Comparison of ENCODE assay signal across 25 cellular contexts in the genomic region with DNA sequence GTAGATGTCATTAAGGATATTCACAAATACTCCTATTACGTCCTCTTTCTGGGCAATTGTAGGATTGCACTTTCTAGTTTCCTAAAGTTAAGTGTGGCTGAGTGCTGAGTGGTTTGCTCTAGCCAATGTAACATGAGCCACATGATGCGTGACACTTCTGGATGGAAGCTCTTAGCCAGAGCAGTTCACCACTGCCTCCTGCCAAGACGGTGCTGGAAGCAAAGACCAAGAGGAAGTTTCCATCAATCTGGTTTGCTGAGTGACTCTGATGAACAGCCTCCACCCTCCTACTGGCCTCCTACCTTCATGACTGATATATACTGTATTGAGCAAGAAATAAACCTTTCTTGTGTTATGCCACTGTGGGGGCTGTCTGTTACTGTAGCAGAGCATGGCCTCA.
DNase-seq lines count a peak whose midpoint lies in the region; ATAC-seq and TF ChIP-seq lines count a peak whose summit lies in the region.
"Had no signal": no experiment of that assay in that cellular context is flagged by ENCODE, and none has a peak within 500 bp of the region (broad histone marks: within the 10 kb centered on the region; RNA-seq: fewer than 3 reads in every experiment).

No MANE protein-coding gene starts in this region.

- WGBS in right cardiac atrium = 56% methylated on average over 3 of the region's 3 CpGs
- 81% methylated on average over 3 of the region's 3 CpGs for WGBS in SK-N-SH (ENCODE audit: low lambda C conversion rate)
- WGBS in testis, 2 donors = 81 to 89% methylated on average over 3 of the region's 3 CpGs

- TF ChIP-seq RAD21 in SK-N-SH (IDR thresholded peaks at IDR 0.05; ENCODE audit: low read length) = no peak

- H3K9me3 ChIP-seq in right cardiac atrium (ENCODE audit: control insufficient read depth, low read length) = no peaks in the 10 kb centered on the region
- H3K9me3 ChIP-seq in right atrium auricular region = no peaks in the 10 kb centered on the region
- no peaks in the 10 kb centered on the region for H3K9me3 ChIP-seq in SK-N-SH
- no peaks in the 10 kb centered on the region for H3K9me3 ChIP-seq in A673 (ENCODE audit: low read depth, low read length, poor library complexity, severe bottlenecking)
- no peaks in the 10 kb centered on the region for H3K9me3 ChIP-seq in testis
- H3K9me3 ChIP-seq: thoracic aorta had no signal

- CTCF ChIA-PET in SK-N-SH (lab: Yijun Ruan, JAX) (interaction anchor here (0.9 kb wide), 1 partner anchor 68 kb away, joined by 3 read pairs; no protein-coding TSS in a partner anchor), A673 (lab: Charles Lee) (no interaction called here)

- TF ChIP-seq EP300 in SK-N-SH (IDR thresholded peaks at IDR 0.05; ENCODE audit: borderline replicate concordance in 1 of 2, low read depth in 1 of 2, low read length in 1 of 2) = no peak

- peaks cover 3% of the 10 kb centered on the region for H3K27me3 ChIP-seq in right cardiac atrium (ENCODE audit: control insufficient read depth, insufficient read depth)
- H3K27me3 ChIP-seq in right atrium auricular region = no peaks in the 10 kb centered on the region
- H3K27me3 ChIP-seq in SK-N-SH (ENCODE audit: insufficient read depth) = no peaks in the 10 kb centered on the region
- H3K27me3 ChIP-seq in A673 (replicated peaks; ENCODE audit: insufficient read depth, low read depth, low read length, poor library complexity) = peaks cover 49% of the 10 kb centered on the region
- H3K27me3 ChIP-seq in testis = no peaks in the 10 kb centered on the region
- H3K27me3 ChIP-seq: dorsolateral prefrontal cortex had no signal

- no peak overlapping the region for H3K9ac ChIP-seq in SK-N-SH

- H3K4me3 ChIP-seq in right cardiac atrium (ENCODE audit: low read length) (no peak overlapping the region), right atrium auricular region (no peak overlapping the region), SK-N-SH (ENCODE audit: low read depth in 2 of 2, low read length in 1 of 2) (no peak overlapping the region), foreskin fibroblast (ENCODE audit: low read depth in 1 of 2, low read length in 2 of 2) (no peak overlapping the region), A673 (ENCODE audit: low read depth, low read length, poor library complexity, severe bottlenecking) (no peak overlapping the region), testis (no peak overlapping the region)
- H3K4me3 ChIP-seq: dorsolateral prefrontal cortex, GM23338, thoracic aorta had no signal

- DNase-seq in right cardiac atrium (peak in 2 of 3 donors; percentile 12 to 45), right atrium auricular region (ENCODE audit: low spot score) (no peak), SK-N-SH (no peak), foreskin fibroblast (peak; percentile 46 to 65), A673 (ENCODE audit: low spot score) (no peak), testis (no peak), SW 1271 (lab: John Stamatoyannopoulos, UW) (no peak)
- DNase-seq: ACHN; activated CD4-positive, CD25-positive, alpha-beta regulatory T cell; activated CD8-positive, alpha-beta T cell treated with anti-CD3 and anti-CD28 coated beads for 36 hours; activated T-cell treated with anti-CD3 and anti-CD28 coated beads, Interleukin-2, amount 50 U/mL, for 24 hours; CD8-positive, alpha-beta T cell; dorsolateral prefrontal cortex; EL; erythroblast; mesendoderm; NCI-H1694 treated with DMSO at 0.1 percent for 48 hours; NCI-H69; stimulated activated CD4-positive, alpha-beta T cell treated with anti-CD3 and anti-CD28 coated beads, Interleukin-12 subunit alpha, Interleukin-12 subunit beta, amount 100 ng/mL, for 4 hours; T-helper 9 cell had no signal

- no TSS peak for BruUV-seq in A673 (replicated peaks; lab: Mats Ljungman, UMichigan)

- H4K20me1 ChIP-seq in SK-N-SH (ENCODE audit: insufficient read depth) = no peaks in the 10 kb centered on the region

- no peak overlapping the region for H2AFZ ChIP-seq in SK-N-SH (ENCODE audit: low read depth)
- H2AFZ ChIP-seq: GM23338 had no signal

- TF ChIP-seq POLR2A in testis (IDR thresholded peaks at IDR 0.05) = no peak

- no peaks in the 10 kb centered on the region for H3K9me2 ChIP-seq in SK-N-SH

- H3K4me2 ChIP-seq in SK-N-SH = no peak overlapping the region
- H3K4me2 ChIP-seq: GM23338 had no signal

- H3K27ac ChIP-seq in right cardiac atrium (ENCODE audit: low read length) = no peak overlapping the region
- no peak overlapping the region for H3K27ac ChIP-seq in right atrium auricular region
- peak overlapping the region in 1 of 2 experiments; percentile 83; a peak in 1 of 4 replicates for H3K27ac ChIP-seq in SK-N-SH (ENCODE audit: low read depth in 2 of 2, low read length in 1 of 2)
- H3K27ac ChIP-seq in A673 (ENCODE audit: low read depth, low read length, poor library complexity, severe bottlenecking) = no peak overlapping the region
- H3K27ac ChIP-seq in testis = no peak overlapping the region
- H3K27ac ChIP-seq: thoracic aorta had no signal

- H3K4me1 ChIP-seq in right cardiac atrium (ENCODE audit: control insufficient read depth, insufficient read depth, low read length) = no peaks in the 10 kb centered on the region
- H3K4me1 ChIP-seq in right atrium auricular region = no peaks in the 10 kb centered on the region
- H3K4me1 ChIP-seq in SK-N-SH (ENCODE audit: control insufficient read depth in 1 of 2, insufficient read depth in 2 of 2, low read depth in 1 of 2, low read length in 1 of 2) = peaks cover 0 to 12% of the 10 kb centered on the region in 2 experiments; a peak in 2 of 4 replicates
- no peaks in the 10 kb centered on the region for H3K4me1 ChIP-seq in A673 (ENCODE audit: insufficient read depth, low read length, poor library complexity, severe bottlenecking)
- H3K4me1 ChIP-seq in testis = no peaks in the 10 kb centered on the region

- peaks cover 24% of the 10 kb centered on the region for H3F3A ChIP-seq in SK-N-SH (replicated peaks; ENCODE audit: insufficient read depth)

- POLR2A ChIA-PET in SK-N-SH (lab: Yijun Ruan, JAX) (no interaction called here), A673 (lab: Charles Lee; ENCODE audit: low non-redundant PET) (no interaction called here)

- intact Hi-C loops in right cardiac atrium (cut with DNase I) = no loop called here
- intact Hi-C loops in A673 (cut with micrococcal nuclease; ENCODE audit: unreplicated experiment) = no loop called here
- intact Hi-C loops in testis (cut with DNase I; ENCODE audit: low total_unique reads) = no loop called here

- peaks cover 6% of the 10 kb centered on the region; the same call in 1 of the 2 replicates for H3K79me2 ChIP-seq in SK-N-SH (ENCODE audit: insufficient read depth)

- H3K36me3 ChIP-seq in right atrium auricular region (no peaks in the 10 kb centered on the region), SK-N-SH (replicated peaks in 1 of 2; ENCODE audit: control insufficient read depth in 1 of 2, insufficient read depth in 2 of 2, low read length in 1 of 2) (no peaks in the 10 kb centered on the region), A673 (ENCODE audit: insufficient read depth, low read length, poor library complexity, severe bottlenecking) (no peaks in the 10 kb centered on the region), testis (ENCODE audit: low read depth, missing control alignments) (no peaks in the 10 kb centered on the region)
- H3K36me3 ChIP-seq: thoracic aorta had no signal

- ATAC-seq in right cardiac atrium = no peak
- no peak for ATAC-seq in HG03175 (IDR thresholded peaks at IDR 0.05; ENCODE audit: unreplicated experiment)
- ATAC-seq: activated CD8-positive, alpha-beta T cell treated with anti-CD3 and anti-CD28 coated beads for 36 hours; CD8-positive, alpha-beta T cell; GM23338; HepG2; natural killer cell treated with Interleukin-12 subunit alpha and Interleukin-12 subunit beta and Interleukin-15 and Interleukin-18, amount 100 ng/mL, for 72 hours had no signal

- TF ChIP-seq CTCF in right atrium auricular region (IDR thresholded peaks at IDR 0.05) (no peak), SK-N-SH (IDR thresholded peaks at IDR 0.05) (no peak), foreskin fibroblast (IDR thresholded peaks at IDR 0.05; ENCODE audit: low read depth, low read length) (no peak), A673 (conservative IDR thresholded peaks at IDR 0.05; ENCODE audit: low read depth, low read length) (no peak), testis (IDR thresholded peaks at IDR 0.05) (no peak)

TF ChIP-seq in SK-N-SH, 30 proteins besides CTCF, POLR2A, EP300 and RAD21 (continues in another document):
- TF ChIP-seq FOXM1 (IDR thresholded peaks at IDR 0.05; ENCODE audit: low read depth) = no peak
- TF ChIP-seq, protein P1, sequence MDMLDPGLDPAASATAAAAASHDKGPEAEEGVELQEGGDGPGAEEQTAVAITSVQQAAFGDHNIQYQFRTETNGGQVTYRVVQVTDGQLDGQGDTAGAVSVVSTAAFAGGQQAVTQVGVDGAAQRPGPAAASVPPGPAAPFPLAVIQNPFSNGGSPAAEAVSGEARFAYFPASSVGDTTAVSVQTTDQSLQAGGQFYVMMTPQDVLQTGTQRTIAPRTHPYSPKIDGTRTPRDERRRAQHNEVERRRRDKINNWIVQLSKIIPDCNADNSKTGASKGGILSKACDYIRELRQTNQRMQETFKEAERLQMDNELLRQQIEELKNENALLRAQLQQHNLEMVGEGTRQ (IDR thresholded peaks at IDR 0.05; ENCODE audit: borderline replicate concordance, low read depth, low read length) = no peak
- TF ChIP-seq RXRA (IDR thresholded peaks at IDR 0.05; ENCODE audit: borderline replicate concordance, low read depth) = no peak
- TF ChIP-seq, protein P2, sequence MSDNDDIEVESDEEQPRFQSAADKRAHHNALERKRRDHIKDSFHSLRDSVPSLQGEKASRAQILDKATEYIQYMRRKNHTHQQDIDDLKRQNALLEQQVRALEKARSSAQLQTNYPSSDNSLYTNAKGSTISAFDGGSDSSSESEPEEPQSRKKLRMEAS (IDR thresholded peaks at IDR 0.05; ENCODE audit: low read depth) = 0 out of 2 replicates have a peak, but pooled peaks have one; percentile 29
- no peak for TF ChIP-seq RCOR1 (IDR thresholded peaks at IDR 0.05; ENCODE audit: low read length)
- TF ChIP-seq NFIC (IDR thresholded peaks at IDR 0.05; ENCODE audit: borderline replicate concordance) = no peak
- no peak for TF ChIP-seq GATA2 (CRISPR knock-in tag; IDR thresholded peaks at IDR 0.05)
- TF ChIP-seq GABPA (IDR thresholded peaks at IDR 0.05; ENCODE audit: low read depth) = no peak
- TF ChIP-seq ELF1 (IDR thresholded peaks at IDR 0.05) = no peak
- no peak for TF ChIP-seq FOSL2 (IDR thresholded peaks at IDR 0.05; ENCODE audit: borderline replicate concordance, low read depth)
- TF ChIP-seq SIN3A (IDR thresholded peaks at IDR 0.05; ENCODE audit: borderline replicate concordance, low read depth, low read length) = no peak
- TF ChIP-seq SMC3 (IDR thresholded peaks at IDR 0.05; ENCODE audit: low read depth, low read length) = no peak
- TF ChIP-seq TAF1 (IDR thresholded peaks at IDR 0.05; ENCODE audit: borderline replicate concordance, low read depth, low read length) = peak; percentile 37; the same call in 1 of the 2 replicates

Comparison
In these comparisons a context has a peak if more than half of its experiments do, and no peak if none do; other contexts are left out.
1. DNase-seq: peak in right cardiac atrium (2 of 3) and foreskin fibroblast (2 of 2); none in right atrium auricular region (single experiment), SK-N-SH (single experiment), A673 (single experiment), testis (single experiment) and SW 1271 (0 of 2).